ENCODE assay signal across 8 cellular contexts in the genomic region with DNA sequence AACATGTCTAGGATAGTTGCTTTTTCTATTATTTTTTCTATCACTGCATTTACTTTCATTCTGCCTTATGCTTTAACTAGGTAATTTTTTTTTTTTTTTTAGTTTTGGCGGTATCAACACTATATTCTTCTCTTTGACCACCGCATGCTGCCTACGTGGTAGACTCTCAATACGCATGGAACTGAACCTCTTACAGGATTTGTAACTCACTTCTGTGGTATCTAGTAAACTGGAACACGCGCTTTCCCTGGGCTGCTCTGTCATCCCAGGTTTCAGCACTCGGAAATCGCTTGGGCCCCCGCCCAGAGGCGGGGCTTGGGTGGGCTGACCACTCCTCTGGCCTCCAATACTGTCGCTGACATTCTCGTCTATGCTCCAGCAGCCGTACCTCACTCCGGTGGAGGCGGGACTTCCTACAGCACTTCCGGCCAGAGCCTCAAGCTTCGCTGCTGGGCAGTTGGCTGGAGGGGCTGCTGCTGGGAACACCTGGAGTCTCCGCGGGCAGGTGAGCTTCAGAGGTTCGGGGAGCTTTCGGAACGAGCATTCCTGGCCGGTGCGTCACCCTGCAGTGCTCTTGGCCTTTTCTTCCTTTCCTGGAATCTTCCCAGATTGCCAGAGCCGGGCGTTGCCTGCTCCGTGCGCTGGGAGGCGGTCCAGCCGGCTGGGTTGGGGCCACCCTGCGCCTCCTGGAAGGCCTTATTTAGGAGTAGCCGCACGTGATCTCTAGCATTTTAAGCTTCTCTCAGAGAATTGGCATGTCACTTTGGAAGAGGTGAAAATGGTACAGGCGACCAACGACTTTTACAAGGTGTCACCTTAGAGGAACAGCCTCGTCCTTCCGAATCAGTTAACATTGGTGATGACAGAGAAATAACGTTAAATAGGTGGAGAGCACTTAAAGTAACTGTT. TPM values are rescaled to one million over a fixed set of nuclear protein-coding genes. Genes with fewer than 3 reads are reported as not detected.
DNase-seq lines count a peak whose midpoint lies in the region; TF ChIP-seq lines count a peak whose summit lies in the region.

A gene with protein sequence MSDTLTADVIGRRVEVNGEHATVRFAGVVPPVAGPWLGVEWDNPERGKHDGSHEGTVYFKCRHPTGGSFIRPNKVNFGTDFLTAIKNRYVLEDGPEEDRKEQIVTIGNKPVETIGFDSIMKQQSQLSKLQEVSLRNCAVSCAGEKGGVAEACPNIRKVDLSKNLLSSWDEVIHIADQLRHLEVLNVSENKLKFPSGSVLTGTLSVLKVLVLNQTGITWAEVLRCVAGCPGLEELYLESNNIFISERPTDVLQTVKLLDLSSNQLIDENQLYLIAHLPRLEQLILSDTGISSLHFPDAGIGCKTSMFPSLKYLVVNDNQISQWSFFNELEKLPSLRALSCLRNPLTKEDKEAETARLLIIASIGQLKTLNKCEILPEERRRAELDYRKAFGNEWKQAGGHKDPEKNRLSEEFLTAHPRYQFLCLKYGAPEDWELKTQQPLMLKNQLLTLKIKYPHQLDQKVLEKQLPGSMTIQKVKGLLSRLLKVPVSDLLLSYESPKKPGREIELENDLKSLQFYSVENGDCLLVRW (plus strand): TSS at position 428 of the 909 bp plus-strand sequence. CDS start 12,623 bp downstream, outside the sequence.

- H3K4me3 Mint-ChIP-seq in nephron = peak within 1 kb of the TSS; percentile 95 to 97 (median 97)
- peak within 1 kb of the TSS; percentile 98 for H3K4me3 Mint-ChIP-seq in stimulated activated naive CD8-positive, alpha-beta T cell treated with anti-CD3 and anti-CD28 coated beads, Interleukin-15, Interleukin-2, amounts not matched to agents 100 ng/mL and 50 ng/mL, for 24 hours

- H3K27me3 ChIP-seq in H7 (ENCODE audit: control insufficient read depth, insufficient read depth, low read length) = no peaks in the 10 kb centered on the region

- peak; percentile 25 for TF ChIP-seq CTCF in fibroblast of the aortic adventitia (IDR thresholded peaks at IDR 0.05; ENCODE audit: insufficient read depth, low read length)
- peak in 2 of 3 experiments; percentile 14 to 16 for TF ChIP-seq CTCF in nephron (IDR thresholded peaks at IDR 0.05; ENCODE audit: unreplicated experiment in 3 of 3)

- H3K4me1 Mint-ChIP-seq in nephron = peaks cover 30% of the 10 kb centered on the region
- peaks cover 37% of the 10 kb centered on the region for H3K4me1 Mint-ChIP-seq in stimulated activated naive CD8-positive, alpha-beta T cell treated with anti-CD3 and anti-CD28 coated beads, Interleukin-15, Interleukin-2, amounts not matched to agents 100 ng/mL and 50 ng/mL, for 24 hours (ENCODE audit: low read depth)

- no peaks in the 10 kb centered on the region for H3K36me3 ChIP-seq in H7 (replicated peaks; ENCODE audit: control insufficient read depth, insufficient read depth, low read length)

- peaks cover 11% of the 10 kb centered on the region for H3K36me3 Mint-ChIP-seq in nephron (ENCODE audit: low read depth)
- H3K36me3 Mint-ChIP-seq in stimulated activated naive CD8-positive, alpha-beta T cell treated with anti-CD3 and anti-CD28 coated beads, Interleukin-15, Interleukin-2, amounts not matched to agents 100 ng/mL and 50 ng/mL, for 24 hours (ENCODE audit: low read depth) = peaks cover 9% of the 10 kb centered on the region

- peak within 1 kb of the TSS; percentile 87 to 94 (median 91) for H3K27ac Mint-ChIP-seq in nephron
- peak within 1 kb of the TSS; percentile 84 for H3K27ac Mint-ChIP-seq in stimulated activated naive CD8-positive, alpha-beta T cell treated with anti-CD3 and anti-CD28 coated beads, Interleukin-15, Interleukin-2, amounts not matched to agents 100 ng/mL and 50 ng/mL, for 24 hours

- H3K9me3 Mint-ChIP-seq in nephron = no peaks in the 10 kb centered on the region
- no peaks in the 10 kb centered on the region for H3K9me3 Mint-ChIP-seq in stimulated activated naive CD8-positive, alpha-beta T cell treated with anti-CD3 and anti-CD28 coated beads, Interleukin-15, Interleukin-2, amounts not matched to agents 100 ng/mL and 50 ng/mL, for 24 hours

- DNase-seq in ELR (ENCODE audit: low read depth) = peak; percentile 99
- DNase-seq in H7 = peak; percentile 95
- DNase-seq in M059J (ENCODE audit: low read depth) = peak; percentile 98
- peak; percentile 95 for DNase-seq in SIG-M5 (lab: John Stamatoyannopoulos, UW)
- DNase-seq in activated gamma-delta T cell (lab: John Stamatoyannopoulos, UW) = peak; percentile 54
- peak; percentile 95 for DNase-seq in fibroblast of the aortic adventitia (ENCODE audit: low read depth)

- H3K4me3 ChIP-seq in H7 (ENCODE audit: insufficient read depth, low read depth, low read length) (peak within 1 kb of the TSS; percentile 78), fibroblast of the aortic adventitia (ENCODE audit: low read depth, low read length) (peak within 1 kb of the TSS; percentile 94)

- no peaks in the 10 kb centered on the region for H3K27me3 Mint-ChIP-seq in nephron (ENCODE audit: low read depth)
- no peaks in the 10 kb centered on the region for H3K27me3 Mint-ChIP-seq in stimulated activated naive CD8-positive, alpha-beta T cell treated with anti-CD3 and anti-CD28 coated beads, Interleukin-15, Interleukin-2, amounts not matched to agents 100 ng/mL and 50 ng/mL, for 24 hours

RNA-seq across cellular contexts. Expression of the gene that starts here (rescaled TPM):
- total RNA-seq in H7 (2014; rRNA removed; shearing (Covaris generic)) = 28.8 and 31.0 TPM in 2 replicates
- 20.8 and 30.3 TPM in 2 replicates for total RNA-seq in M059J (2014; rRNA removed; shearing (Covaris generic))
- 25.5 and 30.5 TPM in 2 replicates for total RNA-seq in fibroblast of the aortic adventitia (ENCODE audit: low replicate concordance)

Comparison
In these comparisons a context has a peak if more than half of its experiments do, and no peak if none do; other contexts are left out.
1. Peak in every context shown above with its lines: DNase-seq and H3K4me3 ChIP-seq.